ENCODE assay signal across 26 cellular contexts in the genomic region with DNA sequence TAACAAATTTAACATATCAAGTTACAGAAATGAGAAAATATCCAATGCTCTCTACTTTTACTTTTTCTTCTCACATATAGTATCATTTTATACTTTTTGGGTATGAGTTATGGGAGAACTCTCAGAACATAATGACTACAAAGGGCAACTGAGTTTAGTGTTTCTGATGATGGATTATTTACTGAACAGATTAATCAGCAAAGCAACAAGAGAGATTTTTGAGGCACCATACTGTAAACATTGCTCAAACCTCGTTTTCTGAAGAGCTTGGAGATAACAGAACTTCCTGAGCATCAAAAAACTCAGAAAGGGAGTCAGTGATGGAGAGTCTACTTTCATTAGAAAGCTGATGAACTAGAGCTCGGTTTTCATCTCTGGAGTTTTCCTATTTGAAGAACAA.
DNase-seq lines count a peak whose midpoint lies in the region; ATAC-seq and TF ChIP-seq lines count a peak whose summit lies in the region.
"Had no signal": no experiment of that assay in that cellular context is flagged by ENCODE, and none has a peak within 500 bp of the region (broad histone marks: within the 10 kb centered on the region; RNA-seq: fewer than 3 reads in every experiment).

No MANE protein-coding gene starts in this region.

- H3K27ac Mint-ChIP-seq in CD4-positive, CD25-positive, alpha-beta regulatory T cell = peak overlapping the region in 2 of 3 donors; percentile 32 to 40
- H3K27ac Mint-ChIP-seq in immature natural killer cell (peak overlapping the region in 4 of 6 donors; percentile 13 to 73 (median 60)), T-cell (no peak overlapping the region)
- H3K27ac Mint-ChIP-seq: activated naive CD8-positive, alpha-beta T cell had no signal

- H3K4me1 Mint-ChIP-seq in CD4-positive, CD25-positive, alpha-beta regulatory T cell = peaks cover 16 to 20% (median 19%) of the 10 kb centered on the region in 4 donors
- H3K4me1 Mint-ChIP-seq in immature natural killer cell (peaks cover 12 to 22% of the 10 kb centered on the region in 2 donors), T-cell (peaks cover 14 to 28% (median 15%) of the 10 kb centered on the region in 3 donors)

- 43 to 50% (median 48%) methylated on average over 2 of the region's 2 CpGs for WGBS in ovary, 3 donors

- no peaks in the 10 kb centered on the region for H3K9me3 Mint-ChIP-seq in CD4-positive, CD25-positive, alpha-beta regulatory T cell
- no peaks in the 10 kb centered on the region for H3K9me3 Mint-ChIP-seq in immature natural killer cell
- no peaks in the 10 kb centered on the region for H3K9me3 Mint-ChIP-seq in T-cell
- H3K9me3 Mint-ChIP-seq: neural crest cell had no signal

- TF ChIP-seq POLR2A in ovary (IDR thresholded peaks at IDR 0.05) = no peak

- no peak for DNase-seq in CD4-positive, CD25-positive, alpha-beta regulatory T cell
- no peak for DNase-seq in immature natural killer cell
- DNase-seq in T-cell = no peak
- no peak for DNase-seq in SW480 (ENCODE audit: low spot score)
- DNase-seq in ovary = no peak
- DNase-seq: activated CD4-positive, alpha-beta T cell treated with anti-CD3 and anti-CD28 coated beads, Interleukin-2, amount 50 U/mL, for 48 hours; aorta; effector memory CD4-positive, alpha-beta T cell; foreskin melanocyte; H7; heart right ventricle; lower lobe of right lung; MV-4-11; NCI-H1436 treated with DMSO at 0.1 percent for 48 hours; stimulated activated CD4-positive, alpha-beta T cell treated with anti-CD3 and anti-CD28 coated beads, Interleukin-2, amount 100 ng/mL, for 48 hours; WERI-Rb-1 had no signal

- H2AFZ ChIP-seq in SU-DHL-6 (ENCODE audit: low read depth, low read length, severe bottlenecking) = no peak overlapping the region

- peaks cover 14% of the 10 kb centered on the region; the same call in 1 of the 2 replicates for H3K79me2 ChIP-seq in SU-DHL-6 (ENCODE audit: insufficient read depth, low read length)

- H3K9ac ChIP-seq in SU-DHL-6 (ENCODE audit: low read length) = peak overlapping the region; percentile 58
- H3K9ac ChIP-seq: BLaER1 treated with 17β-estradiol and CSF1 and Interleukin-3, amounts not matched to agents 10 nM and 100 nM had no signal

- H3K9me2 ChIP-seq in SU-DHL-6 (replicated peaks; ENCODE audit: insufficient read depth, low read length) = no peaks in the 10 kb centered on the region

- H3K4me3 ChIP-seq in CD4-positive, CD25-positive, alpha-beta regulatory T cell (ENCODE audit: low read depth, low read length) = no peak overlapping the region
- H3K4me3 ChIP-seq in SU-DHL-6 (ENCODE audit: insufficient read depth, low read length, poor library complexity, severe bottlenecking) (peak overlapping the region; percentile 24), ovary (no peak overlapping the region)
- H3K4me3 ChIP-seq: BLaER1 treated with 17β-estradiol and CSF1 and Interleukin-3, amounts not matched to agents 10 nM and 100 nM; coronary artery; heart right ventricle; lower lobe of right lung; right atrium auricular region; SK-N-MC had no signal

- H3K27me3 ChIP-seq in CD4-positive, CD25-positive, alpha-beta regulatory T cell (ENCODE audit: control insufficient read depth, insufficient read depth, low read length) = no peaks in the 10 kb centered on the region
- H3K27me3 ChIP-seq in SU-DHL-6 (ENCODE audit: low read length) = no peaks in the 10 kb centered on the region
- H3K27me3 ChIP-seq in ovary = no peaks in the 10 kb centered on the region
- H3K27me3 ChIP-seq: BLaER1 treated with 17β-estradiol and CSF1 and Interleukin-3, amounts not matched to agents 10 nM and 100 nM; heart right ventricle; right atrium auricular region had no signal

- TF ChIP-seq EP300 in ovary (IDR thresholded peaks at IDR 0.05) = no peak

- peaks cover 84% of the 10 kb centered on the region for H3F3A ChIP-seq in SU-DHL-6 (ENCODE audit: insufficient read depth)

- H3K36me3 Mint-ChIP-seq in CD4-positive, CD25-positive, alpha-beta regulatory T cell = peaks cover 19% of the 10 kb centered on the region
- peaks cover 18 to 27% (median 23%) of the 10 kb centered on the region in 3 donors for H3K36me3 Mint-ChIP-seq in immature natural killer cell
- peaks cover 32% of the 10 kb centered on the region for H3K36me3 Mint-ChIP-seq in T-cell

- TF ChIP-seq CTCF in SU-DHL-6 (IDR thresholded peaks at IDR 0.05; ENCODE audit: insufficient read depth, low read length, poor library complexity, severe bottlenecking) = no peak
- TF ChIP-seq CTCF in ovary (IDR thresholded peaks at IDR 0.05) = no peak

- no peaks in the 10 kb centered on the region for H4K20me1 ChIP-seq in SU-DHL-6 (ENCODE audit: low read depth, low read length)
- H4K20me1 ChIP-seq: BLaER1 treated with 17β-estradiol and CSF1 and Interleukin-3, amounts not matched to agents 10 nM and 100 nM had no signal

- H3K4me3 Mint-ChIP-seq in CD4-positive, CD25-positive, alpha-beta regulatory T cell = no peak overlapping the region
- H3K4me3 Mint-ChIP-seq in immature natural killer cell = no peak overlapping the region
- no peak overlapping the region for H3K4me3 Mint-ChIP-seq in T-cell
- H3K4me3 Mint-ChIP-seq: activated naive CD8-positive, alpha-beta T cell had no signal

- CTCF ChIA-PET in T-cell (lab: Charles Lee) = interaction anchor here in 1 of 2 donors (0.9 kb wide), 1 partner anchor 117 kb away, joined by 3 read pairs; no protein-coding TSS in a partner anchor

- POLR2A ChIA-PET in T-cell (lab: Charles Lee) = no interaction called here

- peaks cover 6% of the 10 kb centered on the region for H3K4me1 ChIP-seq in CD4-positive, CD25-positive, alpha-beta regulatory T cell (ENCODE audit: control insufficient read depth, insufficient read depth, low read length, poor library complexity, severe bottlenecking)
- no peaks in the 10 kb centered on the region for H3K4me1 ChIP-seq in ovary (ENCODE audit: insufficient read depth)
- H3K4me1 ChIP-seq: lower lobe of right lung, right atrium auricular region had no signal

- peaks cover 12% of the 10 kb centered on the region for H3K36me3 ChIP-seq in CD4-positive, CD25-positive, alpha-beta regulatory T cell (ENCODE audit: control insufficient read depth, insufficient read depth, low read length)
- H3K36me3 ChIP-seq in SU-DHL-6 (ENCODE audit: low read length) (peaks cover 8% of the 10 kb centered on the region; the same call in 1 of the 2 replicates), ovary (no peaks in the 10 kb centered on the region)
- H3K36me3 ChIP-seq: lower lobe of right lung, right atrium auricular region had no signal

- H3K27me3 Mint-ChIP-seq in CD4-positive, CD25-positive, alpha-beta regulatory T cell = no peaks in the 10 kb centered on the region
- H3K27me3 Mint-ChIP-seq in immature natural killer cell (ENCODE audit: low read depth in 3 of 3) = no peaks in the 10 kb centered on the region
- H3K27me3 Mint-ChIP-seq in T-cell = no peaks in the 10 kb centered on the region
- H3K27me3 Mint-ChIP-seq: activated naive CD8-positive, alpha-beta T cell had no signal

- no peak for ATAC-seq in CD4-positive, CD25-positive, alpha-beta regulatory T cell (ENCODE audit: low read depth in 2 of 2)
- ATAC-seq in GM19035 (IDR thresholded peaks at IDR 0.05; ENCODE audit: unreplicated experiment) (peak; percentile 15), HG02981 (IDR thresholded peaks at IDR 0.05; ENCODE audit: unreplicated experiment) (no peak), T-cell (replicated peaks in 1 of 4) (no peak)
- ATAC-seq: lower lobe of right lung had no signal

- H3K4me2 ChIP-seq in SU-DHL-6 (ENCODE audit: low read depth, low read length, poor library complexity, severe bottlenecking) = peak overlapping the region; percentile 60

- no peak overlapping the region for H3K27ac ChIP-seq in CD4-positive, CD25-positive, alpha-beta regulatory T cell (ENCODE audit: insufficient read depth, low read length, poor library complexity, severe bottlenecking)
- peak overlapping the region; percentile 94 for H3K27ac ChIP-seq in SU-DHL-6 (ENCODE audit: low read depth, low read length)
- H3K27ac ChIP-seq in ovary = no peak overlapping the region
- H3K27ac ChIP-seq: BLaER1 treated with 17β-estradiol and CSF1 and Interleukin-3, amounts not matched to agents 10 nM and 100 nM; coronary artery; lower lobe of right lung; right atrium auricular region; RWPE1; SK-N-MC; WERI-Rb-1 had no signal

- no peaks in the 10 kb centered on the region for H3K9me3 ChIP-seq in CD4-positive, CD25-positive, alpha-beta regulatory T cell (ENCODE audit: control insufficient read depth in 2 of 2, low read length in 2 of 2)
- H3K9me3 ChIP-seq in SU-DHL-6 (ENCODE audit: insufficient read depth, low read length) (no peaks in the 10 kb centered on the region), ovary (no peaks in the 10 kb centered on the region)
- H3K9me3 ChIP-seq: BLaER1 treated with 17β-estradiol and CSF1 and Interleukin-3, amounts not matched to agents 10 nM and 100 nM; heart right ventricle; lower lobe of right lung; right atrium auricular region had no signal

- intact Hi-C loops in ovary (cut with DNase I) = no loop called here

Comparison
In these comparisons a context has a peak if more than half of its experiments do, and no peak if none do; other contexts are left out.
1. H3K27ac Mint-ChIP-seq: peak in CD4-positive, CD25-positive, alpha-beta regulatory T cell (2 of 3) and immature natural killer cell (4 of 6); none in T-cell (0 of 2).